In genomic region chr16:29825145-29826044, GRCh38 we compare ENCODE assay signal across 9 cellular contexts. TPM values are rescaled to one million over a fixed set of nuclear protein-coding genes. Genes with fewer than 3 reads are reported as not detected.
DNase-seq lines count a peak whose midpoint lies in the region; ATAC-seq, FAIRE-seq and TF ChIP-seq lines count a peak whose summit lies in the region.
"Had no signal": no experiment of that assay in that cellular context is flagged by ENCODE, and none has a peak within 500 bp of the region (broad histone marks: within the 10 kb centered on the region; RNA-seq: fewer than 3 reads in every experiment).

No MANE protein-coding gene starts in this region.

- H3K4me3 ChIP-seq in esophagus (ENCODE audit: low read depth in 1 of 2, low read length in 2 of 2): no peak overlapping the region
- H3K4me3 ChIP-seq in neutrophil (ENCODE audit: low read depth in 1 of 2, low read length in 1 of 2): no peak overlapping the region
- H3K4me3 ChIP-seq: cardiac muscle cell had no signal

- H3K9me3 ChIP-seq in esophagus (ENCODE audit: control insufficient read depth in 2 of 2, insufficient read depth in 1 of 2, low read depth in 1 of 2, low read length in 1 of 2) (no peaks in the 10 kb centered on the region), neutrophil (no peaks in the 10 kb centered on the region)

- no peak for ATAC-seq in GM21390 (IDR thresholded peaks at IDR 0.05; ENCODE audit: unreplicated experiment)

- H3K27ac Mint-ChIP-seq in HFFc6: peak overlapping the region; percentile 97

- DNase-seq in HFFc6 (peak; percentile 74), NOMO-1 (lab: John Stamatoyannopoulos, UW; ENCODE audit: unreplicated experiment in 2 of 2) (no peak), HuH-7.5 (ENCODE audit: low spot score) (no peak)
- DNase-seq in activated CD4-positive, alpha-beta T cell treated with anti-CD3 and anti-CD28 coated beads, Interleukin-2, amount 50 U/mL, for 48 hours: peak; percentile 56 to 65

- TF ChIP-seq CTCF in HFFc6 (IDR thresholded peaks at IDR 0.05) (no peak), neutrophil (IDR thresholded peaks at IDR 0.05) (no peak)

- peak overlapping the region; percentile 98 for H3K4me3 Mint-ChIP-seq in HFFc6

- peak overlapping the region; percentile 61 to 65 for H3K27ac ChIP-seq in esophagus (ENCODE audit: low read depth in 2 of 2, low read length in 1 of 2)
- H3K27ac ChIP-seq in neutrophil: peak overlapping the region; percentile 65
- H3K27ac ChIP-seq: cardiac muscle cell had no signal

- H3K4me1 ChIP-seq in esophagus (ENCODE audit: control insufficient read depth in 2 of 2, insufficient read depth in 2 of 2, low read length in 1 of 2) (peaks cover 8 to 27% of the 10 kb centered on the region in 2 donors), neutrophil (ENCODE audit: control insufficient read depth in 1 of 2, insufficient read depth in 1 of 2, low read depth in 1 of 2, low read length in 1 of 2) (peaks cover 64 to 66% of the 10 kb centered on the region in 2 experiments)

- peaks cover 5% of the 10 kb centered on the region for H3K27me3 Mint-ChIP-seq in HFFc6 (ENCODE audit: insufficient read depth)

- H3K36me3 Mint-ChIP-seq in HFFc6 (ENCODE audit: low read depth): peaks cover 23% of the 10 kb centered on the region

- H3K4me1 Mint-ChIP-seq in HFFc6 (ENCODE audit: low read depth): peaks cover 61% of the 10 kb centered on the region

- H3K27me3 ChIP-seq in esophagus (ENCODE audit: control insufficient read depth in 1 of 2, insufficient read depth in 2 of 2, low read length in 2 of 2): no peaks in the 10 kb centered on the region
- H3K27me3 ChIP-seq in neutrophil: no peaks in the 10 kb centered on the region
- H3K27me3 ChIP-seq: cardiac muscle cell had no signal

- H3K9me3 Mint-ChIP-seq in HFFc6: no peaks in the 10 kb centered on the region

- FAIRE-seq in A204.1 (lab: Jason Lieb, UNC): peak; percentile 54

- H3K36me3 ChIP-seq in esophagus (ENCODE audit: control insufficient read depth in 2 of 2, insufficient read depth in 2 of 2, low read length in 1 of 2): peaks cover 0 to 4% of the 10 kb centered on the region in 2 donors
- peaks cover 9% of the 10 kb centered on the region for H3K36me3 ChIP-seq in neutrophil
- H3K36me3 ChIP-seq: cardiac muscle cell had no signal

- WGBS in esophagus, 2 donors: 48 to 53% methylated on average over 10 of the region's 10 CpGs

RNA-seq across cellular contexts. Expression of gene MVP, which starts 5.1 kb away (rescaled TPM):
- 100 to 1,000 TPM; 234 to 296 (median 268) TPM for total RNA-seq in HFFc6 (2021; fragmentation: NEBNext Ultra II Directional; extraction: Animal tissue kit (Norgen Biotek cat#: 25700))
- 10 to 100 TPM; 63.3 to 69.4 TPM for polyA plus RNA-seq in esophagus

RNA-seq across cellular contexts. Expression of gene PAGR1, which starts 9.4 kb away (rescaled TPM):
- total RNA-seq in HFFc6 (2021; fragmentation: NEBNext Ultra II Directional; extraction: Animal tissue kit (Norgen Biotek cat#: 25700)): 10 to 100 TPM; 12.9 to 19.2 (median 17.7) TPM
- 10 to 100 TPM; 23.2 to 32.4 TPM for polyA plus RNA-seq in esophagus

RNA-seq across cellular contexts. Expression of gene PRRT2, which starts 13.4 kb away (rescaled TPM):
- total RNA-seq in HFFc6 (2021; fragmentation: NEBNext Ultra II Directional; extraction: Animal tissue kit (Norgen Biotek cat#: 25700)): 1 to 10 TPM; 2.9 to 4.3 (median 3.6) TPM
- polyA plus RNA-seq in esophagus: 1 to 10 TPM; 1.1 to 2.1 TPM

RNA-seq across cellular contexts. Expression of gene MAZ, which starts 19.1 kb away (rescaled TPM):
- 100 to 1,000 TPM; 148 to 178 (median 165) TPM for total RNA-seq in HFFc6 (2021; fragmentation: NEBNext Ultra II Directional; extraction: Animal tissue kit (Norgen Biotek cat#: 25700))
- 100 to 1,000 TPM in 1 of 2 donors, 10 to 100 TPM in 1; 95.9 to 111 TPM for polyA plus RNA-seq in esophagus

RNA-seq across cellular contexts. Expression of gene KIF22, which starts 34.8 kb away (rescaled TPM):
- 10 to 100 TPM; 26.4 to 50.3 (median 48.9) TPM for total RNA-seq in HFFc6 (2021; fragmentation: NEBNext Ultra II Directional; extraction: Animal tissue kit (Norgen Biotek cat#: 25700))
- 10 to 100 TPM; 43.3 to 57.9 TPM for polyA plus RNA-seq in esophagus

Comparison
In these comparisons a context has a peak if more than half of its experiments do, and no peak if none do; other contexts are left out.
1. DNase-seq: peak in HFFc6 (single experiment) and activated CD4-positive, alpha-beta T cell treated with anti-CD3 and anti-CD28 coated beads, Interleukin-2, amount 50 U/mL, for 48 hours (2 of 2); none in NOMO-1 (0 of 2) and HuH-7.5 (single experiment).